ENCODE assay signal across 18 cellular contexts in the genomic region with DNA sequence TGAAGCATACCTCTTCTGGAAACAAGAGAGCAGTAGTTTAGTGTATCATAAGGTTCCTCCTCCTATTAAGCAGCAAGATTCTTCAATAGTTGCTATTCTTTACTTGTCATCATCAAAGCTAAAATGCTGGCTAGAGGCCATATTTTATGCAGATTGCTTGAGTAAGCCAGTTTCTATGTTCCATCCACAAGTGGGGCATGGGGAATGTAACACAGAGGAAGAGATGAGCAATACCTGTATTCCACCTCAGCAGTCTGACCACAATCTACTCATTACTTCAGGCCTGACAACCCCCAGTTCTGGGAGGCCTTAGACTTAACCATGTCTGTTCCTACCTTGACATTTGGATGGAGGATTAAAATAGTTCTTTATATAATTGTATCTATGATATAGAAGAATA.
DNase-seq lines count a peak whose midpoint lies in the region; ATAC-seq lines count a peak whose summit lies in the region.
"Had no signal": no experiment of that assay in that cellular context is flagged by ENCODE, and none has a peak within 500 bp of the region (broad histone marks: within the 10 kb centered on the region; RNA-seq: fewer than 3 reads in every experiment).

No MANE protein-coding gene starts in this region.

- no peak overlapping the region for H3K27ac ChIP-seq in Karpas-422 (ENCODE audit: low read length)
- H3K27ac ChIP-seq: Peyer's patch had no signal

- ATAC-seq in HG02884 (IDR thresholded peaks at IDR 0.05; ENCODE audit: unreplicated experiment), result peak; percentile 83
- peak; percentile 100 for ATAC-seq in activated T-cell treated with anti-CD3 and anti-CD28 coated beads, Interleukin-2, amount 50 U/mL, for 72 hours (replicated peaks in 1 of 2)
- ATAC-seq: right cardiac atrium had no signal

- H3K27me3 Mint-ChIP-seq in activated T-cell treated with anti-CD3 and anti-CD28 coated beads, Interleukin-2, amount 50 U/mL, for 72 hours (ENCODE audit: low read depth), result no peaks in the 10 kb centered on the region
- H3K27me3 Mint-ChIP-seq: CD4-positive, CD25-positive, alpha-beta regulatory T cell had no signal

- H3K27me3 ChIP-seq in Karpas-422 (ENCODE audit: low read length), result no peaks in the 10 kb centered on the region
- H3K27me3 ChIP-seq: Peyer's patch had no signal

- no peaks in the 10 kb centered on the region for H3K36me3 Mint-ChIP-seq in activated T-cell treated with anti-CD3 and anti-CD28 coated beads, Interleukin-2, amount 50 U/mL, for 72 hours (ENCODE audit: insufficient read depth in 2 of 2)
- H3K36me3 Mint-ChIP-seq: CD4-positive, CD25-positive, alpha-beta regulatory T cell had no signal

- H3K4me2 ChIP-seq in Karpas-422 (ENCODE audit: low read depth, low read length, poor library complexity, severe bottlenecking), result no peak overlapping the region

- H3K9me2 ChIP-seq in Karpas-422 (replicated peaks; ENCODE audit: insufficient read depth, low read length), result no peaks in the 10 kb centered on the region

- no peaks in the 10 kb centered on the region for H3K36me3 ChIP-seq in Karpas-422 (ENCODE audit: insufficient read depth, low read length)
- H3K36me3 ChIP-seq: Peyer's patch had no signal

- H3K9me3 Mint-ChIP-seq in activated T-cell treated with anti-CD3 and anti-CD28 coated beads, Interleukin-2, amount 50 U/mL, for 72 hours, result peaks cover 0 to 1% of the 10 kb centered on the region in 2 donors

- no peaks in the 10 kb centered on the region for H3K79me2 ChIP-seq in Karpas-422 (ENCODE audit: low read length)

- no peaks in the 10 kb centered on the region for H3K4me1 ChIP-seq in Karpas-422 (ENCODE audit: low read length)
- H3K4me1 ChIP-seq: Peyer's patch had no signal

- no peaks in the 10 kb centered on the region for H3K9me3 ChIP-seq in Karpas-422 (ENCODE audit: low read length)
- H3K9me3 ChIP-seq: Peyer's patch had no signal

- no peak overlapping the region for H3K4me3 ChIP-seq in Karpas-422 (ENCODE audit: low read length)
- H3K4me3 ChIP-seq: lung, Peyer's patch had no signal

- no peak overlapping the region for H3K27ac Mint-ChIP-seq in activated T-cell treated with anti-CD3 and anti-CD28 coated beads, Interleukin-2, amount 50 U/mL, for 72 hours
- H3K27ac Mint-ChIP-seq: CD4-positive, CD25-positive, alpha-beta regulatory T cell had no signal

- no peaks in the 10 kb centered on the region for H4K20me1 ChIP-seq in Karpas-422 (ENCODE audit: insufficient read depth, low read depth, low read length)

- no peak overlapping the region for H2AFZ ChIP-seq in Karpas-422 (ENCODE audit: low read length)

- no peak overlapping the region for H3K4me3 Mint-ChIP-seq in activated T-cell treated with anti-CD3 and anti-CD28 coated beads, Interleukin-2, amount 50 U/mL, for 72 hours
- H3K4me3 Mint-ChIP-seq: CD4-positive, CD25-positive, alpha-beta regulatory T cell had no signal

- H3K4me1 Mint-ChIP-seq in activated T-cell treated with anti-CD3 and anti-CD28 coated beads, Interleukin-2, amount 50 U/mL, for 72 hours (ENCODE audit: low read depth), result peaks cover 10% of the 10 kb centered on the region

- DNase-seq in DMS53 (lab: John Stamatoyannopoulos, UW), result peak; percentile 7
- no peak for DNase-seq in DMS53 treated with DMSO at 0.1 percent for 48 hours (lab: John Stamatoyannopoulos, UW; ENCODE audit: unreplicated experiment)
- DNase-seq in activated T-cell treated with anti-CD3 and anti-CD28 coated beads, Interleukin-2, amount 50 U/mL, for 72 hours, result peak; percentile 49 to 57
- DNase-seq in kidney glomerular epithelial cell (lab: John Stamatoyannopoulos, UW), result peak; percentile 54
- DNase-seq in Karpas-422, result no peak
- no peak for DNase-seq in activated CD4-positive, CD25-positive, alpha-beta regulatory T cell treated with anti-CD3 and anti-CD28 coated beads, Interleukin-2, amount 50 U/mL, for 72 hours
- DNase-seq in activated gamma-delta T cell (lab: John Stamatoyannopoulos, UW), result no peak
- DNase-seq: hypothalamus, IMR-90, NCI-H1436, NCI-H524, Peyer's patch, right cardiac atrium, T-helper 9 cell, trophoblast cell had no signal

- no peak overlapping the region for H3K9ac ChIP-seq in Karpas-422 (ENCODE audit: low read length)

Comparison
In these comparisons a context has a peak if more than half of its experiments do, and no peak if none do; other contexts are left out.
1. DNase-seq: peak in DMS53 (single experiment), activated T-cell treated with anti-CD3 and anti-CD28 coated beads, Interleukin-2, amount 50 U/mL, for 72 hours (2 of 2) and kidney glomerular epithelial cell (single experiment); none in DMS53 treated with DMSO at 0.1 percent for 48 hours (single experiment), Karpas-422 (single experiment), activated CD4-positive, CD25-positive, alpha-beta regulatory T cell treated with anti-CD3 and anti-CD28 coated beads, Interleukin-2, amount 50 U/mL, for 72 hours (single experiment) and activated gamma-delta T cell (single experiment).